In genomic region chr1:199044191-199044590, GRCh38 we compare ENCODE assay signal across 18 cellular contexts.
"Had no signal": no experiment of that assay in that cellular context is flagged by ENCODE, and none has a peak within 500 bp of the region (broad histone marks: within the 10 kb centered on the region; RNA-seq: fewer than 3 reads in every experiment).

No MANE protein-coding gene starts in this region.

- H3K36me3 ChIP-seq: right atrium auricular region, tibial nerve had no signal

- FAIRE-seq: keratinocyte, TTC549, urothelium cell line had no signal

- H3K27ac ChIP-seq: foreskin keratinocyte, right atrium auricular region, tibial nerve had no signal

- H3K4me3 ChIP-seq: right atrium auricular region, tibial nerve had no signal

- ATAC-seq: activated CD4-positive, alpha-beta T cell treated with anti-CD3 and anti-CD28 coated beads for 36 hours; foreskin keratinocyte; left lobe of liver; T-helper 17 cell had no signal

- H3K4me1 ChIP-seq: foreskin keratinocyte, right atrium auricular region, tibial nerve had no signal

- DNase-seq: activated CD4-positive, alpha-beta T cell treated with anti-CD3 and anti-CD28 coated beads for 36 hours; activated CD4-positive, alpha-beta T cell treated with anti-CD3 and anti-CD28 coated beads, Interleukin-2, amount 50 U/mL, for 48 hours; amygdala; caudate nucleus; endodermal cell; foreskin keratinocyte; hypothalamus; midbrain; stimulated activated CD4-positive, alpha-beta T cell treated with anti-CD3 and anti-CD28 coated beads, Interleukin-2, amount 100 ng/mL, for 24 hours; stimulated activated naive CD4-positive, alpha-beta T cell treated with Interleukin-2 at 50 U/mL for 16 hours; substantia nigra; T-helper 17 cell had no signal

- H3K27me3 ChIP-seq: foreskin keratinocyte, right atrium auricular region, tibial nerve had no signal
